8 cellular contexts compared by ENCODE assay signal in genomic region chr10:123559066-123559822, GRCh38.
DNase-seq lines count a peak whose midpoint lies in the region; ATAC-seq and TF ChIP-seq lines count a peak whose summit lies in the region.

No MANE protein-coding gene starts in this region.

- H3K27ac Mint-ChIP-seq in CD4-positive, CD25-positive, alpha-beta regulatory T cell: peak overlapping the region in 1 of 3 donors; percentile 20

- H3K36me3 ChIP-seq in CD4-positive, CD25-positive, alpha-beta regulatory T cell (ENCODE audit: control insufficient read depth, insufficient read depth, low read length): no peaks in the 10 kb centered on the region

- no peaks in the 10 kb centered on the region for H3K4me1 ChIP-seq in CD4-positive, CD25-positive, alpha-beta regulatory T cell (ENCODE audit: control insufficient read depth, insufficient read depth, low read length, poor library complexity, severe bottlenecking)

- H3K9me3 Mint-ChIP-seq in CD4-positive, CD25-positive, alpha-beta regulatory T cell: no peaks in the 10 kb centered on the region

- no peaks in the 10 kb centered on the region for H3K27me3 ChIP-seq in CD4-positive, CD25-positive, alpha-beta regulatory T cell (ENCODE audit: control insufficient read depth, insufficient read depth, low read length)

- H3K9me3 ChIP-seq in CD4-positive, CD25-positive, alpha-beta regulatory T cell (ENCODE audit: control insufficient read depth in 2 of 2, low read length in 2 of 2): no peaks in the 10 kb centered on the region

- peak; percentile 93 for TF ChIP-seq CTCF in cardiac fibroblast (IDR thresholded peaks at IDR 0.05; ENCODE audit: low read depth, low read length)

- no peaks in the 10 kb centered on the region for H3K36me3 Mint-ChIP-seq in CD4-positive, CD25-positive, alpha-beta regulatory T cell

- peak; percentile 36 to 50 (median 42) for DNase-seq in CD4-positive, CD25-positive, alpha-beta regulatory T cell
- DNase-seq in NCI-H146 treated with DMSO at 0.1 percent for 48 hours (lab: John Stamatoyannopoulos, UW; ENCODE audit: unreplicated experiment): peak; percentile 18
- DNase-seq in activated CD4-positive, CD25-positive, alpha-beta regulatory T cell (lab: John Stamatoyannopoulos, UW): peak; percentile 18 to 49 (median 40)
- DNase-seq in cardiac fibroblast (ENCODE audit: low read depth in 2 of 2): peak; percentile 66 to 69
- DNase-seq in kidney tubule cell (ENCODE audit: low spot score): peak; percentile 58
- peak; percentile 64 for DNase-seq in stimulated activated CD4-positive, alpha-beta T cell treated with anti-CD3 and anti-CD28 coated beads, Interleukin-1b, Interleukin-23, amount 100 ng/mL, for 48 hours

- no peak overlapping the region for H3K4me3 ChIP-seq in CD4-positive, CD25-positive, alpha-beta regulatory T cell (ENCODE audit: low read depth, low read length)
- H3K4me3 ChIP-seq in cardiac fibroblast (replicated peaks in 1 of 2; ENCODE audit: low read depth in 2 of 2, low read length in 2 of 2): no peak overlapping the region

- H3K4me3 Mint-ChIP-seq in CD4-positive, CD25-positive, alpha-beta regulatory T cell: no peak overlapping the region

- ATAC-seq in CD4-positive, CD25-positive, alpha-beta regulatory T cell (ENCODE audit: low read depth in 2 of 2): peak in 1 of 2 donors; percentile 47
- ATAC-seq in GM21786 (IDR thresholded peaks at IDR 0.05; ENCODE audit: unreplicated experiment) (peak; percentile 43), HG02623 (IDR thresholded peaks at IDR 0.05; ENCODE audit: unreplicated experiment) (no peak)

- H3K27ac ChIP-seq in CD4-positive, CD25-positive, alpha-beta regulatory T cell (ENCODE audit: insufficient read depth, low read length, poor library complexity, severe bottlenecking): no peak overlapping the region

- H3K27me3 Mint-ChIP-seq in CD4-positive, CD25-positive, alpha-beta regulatory T cell: peaks cover 13% of the 10 kb centered on the region

- no peaks in the 10 kb centered on the region for H3K4me1 Mint-ChIP-seq in CD4-positive, CD25-positive, alpha-beta regulatory T cell
